ENCODE assay signal across 1 cellular context in the genomic region with DNA sequence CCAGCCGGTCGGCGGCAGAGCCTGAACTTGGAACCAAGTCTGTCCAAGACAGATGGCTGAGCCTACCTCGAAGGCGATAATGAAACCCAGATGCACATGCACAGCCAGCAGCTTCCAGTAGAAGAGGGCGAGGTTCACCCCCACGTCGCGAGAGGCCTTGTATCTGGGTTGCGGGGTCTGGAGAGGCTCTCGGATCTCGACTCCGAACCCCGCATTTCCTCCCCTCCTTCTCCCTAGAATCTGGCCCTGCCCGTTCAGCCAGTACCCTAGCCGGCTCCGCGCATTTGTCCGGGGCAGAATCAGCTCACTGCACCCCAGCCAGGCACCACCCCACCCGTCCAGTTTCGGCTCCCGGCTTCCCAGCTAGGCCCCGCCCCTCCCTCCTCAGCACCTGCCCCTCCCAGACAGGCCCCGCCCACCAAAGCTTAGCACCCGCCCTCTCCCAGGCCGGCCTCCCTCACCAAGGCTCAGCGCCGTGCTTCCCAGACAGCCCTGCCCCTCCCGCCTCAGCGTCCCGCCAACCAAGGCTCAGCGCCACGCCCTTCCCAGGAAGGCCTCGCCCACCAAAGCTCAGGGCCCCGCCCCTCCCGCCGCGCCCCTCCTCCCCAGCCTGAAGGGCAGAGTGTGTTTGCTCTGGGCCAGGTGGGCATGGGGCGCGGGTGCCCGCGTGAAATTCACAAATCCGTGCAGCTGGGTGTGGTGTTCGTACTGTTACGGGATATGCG.
TF ChIP-seq lines count a peak whose summit lies in the region.

No MANE protein-coding gene starts in this region.

TF ChIP-seq in K562, 482 proteins besides CTCF, POLR2A, EP300 and RAD21 (continued from another document and continues in another):
- TF ChIP-seq, protein P1, sequence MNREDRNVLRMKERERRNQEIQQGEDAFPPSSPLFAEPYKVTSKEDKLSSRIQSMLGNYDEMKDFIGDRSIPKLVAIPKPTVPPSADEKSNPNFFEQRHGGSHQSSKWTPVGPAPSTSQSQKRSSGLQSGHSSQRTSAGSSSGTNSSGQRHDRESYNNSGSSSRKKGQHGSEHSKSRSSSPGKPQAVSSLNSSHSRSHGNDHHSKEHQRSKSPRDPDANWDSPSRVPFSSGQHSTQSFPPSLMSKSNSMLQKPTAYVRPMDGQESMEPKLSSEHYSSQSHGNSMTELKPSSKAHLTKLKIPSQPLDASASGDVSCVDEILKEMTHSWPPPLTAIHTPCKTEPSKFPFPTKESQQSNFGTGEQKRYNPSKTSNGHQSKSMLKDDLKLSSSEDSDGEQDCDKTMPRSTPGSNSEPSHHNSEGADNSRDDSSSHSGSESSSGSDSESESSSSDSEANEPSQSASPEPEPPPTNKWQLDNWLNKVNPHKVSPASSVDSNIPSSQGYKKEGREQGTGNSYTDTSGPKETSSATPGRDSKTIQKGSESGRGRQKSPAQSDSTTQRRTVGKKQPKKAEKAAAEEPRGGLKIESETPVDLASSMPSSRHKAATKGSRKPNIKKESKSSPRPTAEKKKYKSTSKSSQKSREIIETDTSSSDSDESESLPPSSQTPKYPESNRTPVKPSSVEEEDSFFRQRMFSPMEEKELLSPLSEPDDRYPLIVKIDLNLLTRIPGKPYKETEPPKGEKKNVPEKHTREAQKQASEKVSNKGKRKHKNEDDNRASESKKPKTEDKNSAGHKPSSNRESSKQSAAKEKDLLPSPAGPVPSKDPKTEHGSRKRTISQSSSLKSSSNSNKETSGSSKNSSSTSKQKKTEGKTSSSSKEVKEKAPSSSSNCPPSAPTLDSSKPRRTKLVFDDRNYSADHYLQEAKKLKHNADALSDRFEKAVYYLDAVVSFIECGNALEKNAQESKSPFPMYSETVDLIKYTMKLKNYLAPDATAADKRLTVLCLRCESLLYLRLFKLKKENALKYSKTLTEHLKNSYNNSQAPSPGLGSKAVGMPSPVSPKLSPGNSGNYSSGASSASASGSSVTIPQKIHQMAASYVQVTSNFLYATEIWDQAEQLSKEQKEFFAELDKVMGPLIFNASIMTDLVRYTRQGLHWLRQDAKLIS (CRISPR knock-in tag; IDR thresholded peaks at IDR 0.05): no peak
- TF ChIP-seq SMARCB1 (IDR thresholded peaks at IDR 0.05; ENCODE audit: insufficient read length, low read depth) (no peak), CBX2 (IDR thresholded peaks at IDR 0.05; ENCODE audit: insufficient read depth, low read length, poor library complexity, severe bottlenecking) (no peak), ZNF589 (CRISPR knock-in tag; IDR thresholded peaks at IDR 0.05; ENCODE audit: low read depth) (no peak), SAFB (IDR thresholded peaks at IDR 0.05; ENCODE audit: borderline replicate concordance, low read depth, low read length) (no peak), SRF (CRISPR knock-in tag; IDR thresholded peaks at IDR 0.05) (peak in 1 of 2 experiments; percentile 64; a peak in 1 of 4 replicates), FOXJ3 (CRISPR knock-in tag; IDR thresholded peaks at IDR 0.05) (no peak), MAFF (IDR thresholded peaks at IDR 0.05; ENCODE audit: low read length) (no peak), TOE1 (IDR thresholded peaks at IDR 0.05; ENCODE audit: borderline replicate concordance) (0 out of 2 replicates have a peak, but pooled peaks have one; percentile 73), TOE1 (CRISPR knock-in tag; IDR thresholded peaks at IDR 0.05; ENCODE audit: borderline replicate concordance, low read depth) (no peak), CBFA2T3 (IDR thresholded peaks at IDR 0.05) (no peak), ETV6 (IDR thresholded peaks at IDR 0.05; ENCODE audit: borderline replicate concordance in 1 of 2, low read depth in 2 of 2, low read length in 1 of 2) (no peak), ETV6 (CRISPR knock-in tag; IDR thresholded peaks at IDR 0.05; ENCODE audit: borderline replicate concordance) (no peak), POLR2H (tag; IDR thresholded peaks at IDR 0.05; ENCODE audit: low read depth) (no peak), NR4A1 (CRISPR knock-in tag; IDR thresholded peaks at IDR 0.05) (no peak), NR4A1 (tag; IDR thresholded peaks at IDR 0.05) (no peak), ZNF197 (CRISPR knock-in tag; IDR thresholded peaks at IDR 0.05; ENCODE audit: low read depth) (no peak), JUND (IDR thresholded peaks at IDR 0.05; ENCODE audit: borderline replicate concordance, low read depth, low read length) (0 out of 2 replicates have a peak, but pooled peaks have one; percentile 43), JUND (tag; IDR thresholded peaks at IDR 0.05; ENCODE audit: borderline replicate concordance, low read depth, low read length) (no peak; the same call in 2 of the 3 replicates), SMAD3 (CRISPR knock-in tag; conservative IDR thresholded peaks at IDR 0.05) (no peak), ZNF77 (CRISPR knock-in tag; IDR thresholded peaks at IDR 0.05) (no peak), TCF3 (CRISPR knock-in tag; IDR thresholded peaks at IDR 0.05) (no peak), POLR2AphosphoS2 (IDR thresholded peaks at IDR 0.05; ENCODE audit: low read length) (no peak), FOXP1 (CRISPR knock-in tag; IDR thresholded peaks at IDR 0.05) (0 out of 2 replicates have a peak, but pooled peaks have one; percentile 62), NCOA2 (IDR thresholded peaks at IDR 0.05; ENCODE audit: partially characterized antibody in 2 of 2) (no peak), RBM34 (IDR thresholded peaks at IDR 0.05; ENCODE audit: borderline replicate concordance, insufficient read depth, low read length) (no peak)
- TF ChIP-seq, protein P2, sequence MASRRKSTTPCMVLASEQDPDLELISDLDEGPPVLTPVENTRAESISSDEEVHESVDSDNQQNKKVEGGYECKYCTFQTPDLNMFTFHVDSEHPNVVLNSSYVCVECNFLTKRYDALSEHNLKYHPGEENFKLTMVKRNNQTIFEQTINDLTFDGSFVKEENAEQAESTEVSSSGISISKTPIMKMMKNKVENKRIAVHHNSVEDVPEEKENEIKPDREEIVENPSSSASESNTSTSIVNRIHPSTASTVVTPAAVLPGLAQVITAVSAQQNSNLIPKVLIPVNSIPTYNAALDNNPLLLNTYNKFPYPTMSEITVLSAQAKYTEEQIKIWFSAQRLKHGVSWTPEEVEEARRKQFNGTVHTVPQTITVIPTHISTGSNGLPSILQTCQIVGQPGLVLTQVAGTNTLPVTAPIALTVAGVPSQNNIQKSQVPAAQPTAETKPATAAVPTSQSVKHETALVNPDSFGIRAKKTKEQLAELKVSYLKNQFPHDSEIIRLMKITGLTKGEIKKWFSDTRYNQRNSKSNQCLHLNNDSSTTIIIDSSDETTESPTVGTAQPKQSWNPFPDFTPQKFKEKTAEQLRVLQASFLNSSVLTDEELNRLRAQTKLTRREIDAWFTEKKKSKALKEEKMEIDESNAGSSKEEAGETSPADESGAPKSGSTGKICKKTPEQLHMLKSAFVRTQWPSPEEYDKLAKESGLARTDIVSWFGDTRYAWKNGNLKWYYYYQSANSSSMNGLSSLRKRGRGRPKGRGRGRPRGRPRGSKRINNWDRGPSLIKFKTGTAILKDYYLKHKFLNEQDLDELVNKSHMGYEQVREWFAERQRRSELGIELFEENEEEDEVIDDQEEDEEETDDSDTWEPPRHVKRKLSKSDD (conservative IDR thresholded peaks at IDR 0.05; ENCODE audit: low read length): no peak
- TF ChIP-seq, protein P3, sequence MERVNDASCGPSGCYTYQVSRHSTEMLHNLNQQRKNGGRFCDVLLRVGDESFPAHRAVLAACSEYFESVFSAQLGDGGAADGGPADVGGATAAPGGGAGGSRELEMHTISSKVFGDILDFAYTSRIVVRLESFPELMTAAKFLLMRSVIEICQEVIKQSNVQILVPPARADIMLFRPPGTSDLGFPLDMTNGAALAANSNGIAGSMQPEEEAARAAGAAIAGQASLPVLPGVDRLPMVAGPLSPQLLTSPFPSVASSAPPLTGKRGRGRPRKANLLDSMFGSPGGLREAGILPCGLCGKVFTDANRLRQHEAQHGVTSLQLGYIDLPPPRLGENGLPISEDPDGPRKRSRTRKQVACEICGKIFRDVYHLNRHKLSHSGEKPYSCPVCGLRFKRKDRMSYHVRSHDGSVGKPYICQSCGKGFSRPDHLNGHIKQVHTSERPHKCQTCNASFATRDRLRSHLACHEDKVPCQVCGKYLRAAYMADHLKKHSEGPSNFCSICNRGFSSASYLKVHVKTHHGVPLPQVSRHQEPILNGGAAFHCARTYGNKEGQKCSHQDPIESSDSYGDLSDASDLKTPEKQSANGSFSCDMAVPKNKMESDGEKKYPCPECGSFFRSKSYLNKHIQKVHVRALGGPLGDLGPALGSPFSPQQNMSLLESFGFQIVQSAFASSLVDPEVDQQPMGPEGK (CRISPR knock-in tag; IDR thresholded peaks at IDR 0.05; ENCODE audit: borderline replicate concordance): no peak
- TF ChIP-seq, protein P4, sequence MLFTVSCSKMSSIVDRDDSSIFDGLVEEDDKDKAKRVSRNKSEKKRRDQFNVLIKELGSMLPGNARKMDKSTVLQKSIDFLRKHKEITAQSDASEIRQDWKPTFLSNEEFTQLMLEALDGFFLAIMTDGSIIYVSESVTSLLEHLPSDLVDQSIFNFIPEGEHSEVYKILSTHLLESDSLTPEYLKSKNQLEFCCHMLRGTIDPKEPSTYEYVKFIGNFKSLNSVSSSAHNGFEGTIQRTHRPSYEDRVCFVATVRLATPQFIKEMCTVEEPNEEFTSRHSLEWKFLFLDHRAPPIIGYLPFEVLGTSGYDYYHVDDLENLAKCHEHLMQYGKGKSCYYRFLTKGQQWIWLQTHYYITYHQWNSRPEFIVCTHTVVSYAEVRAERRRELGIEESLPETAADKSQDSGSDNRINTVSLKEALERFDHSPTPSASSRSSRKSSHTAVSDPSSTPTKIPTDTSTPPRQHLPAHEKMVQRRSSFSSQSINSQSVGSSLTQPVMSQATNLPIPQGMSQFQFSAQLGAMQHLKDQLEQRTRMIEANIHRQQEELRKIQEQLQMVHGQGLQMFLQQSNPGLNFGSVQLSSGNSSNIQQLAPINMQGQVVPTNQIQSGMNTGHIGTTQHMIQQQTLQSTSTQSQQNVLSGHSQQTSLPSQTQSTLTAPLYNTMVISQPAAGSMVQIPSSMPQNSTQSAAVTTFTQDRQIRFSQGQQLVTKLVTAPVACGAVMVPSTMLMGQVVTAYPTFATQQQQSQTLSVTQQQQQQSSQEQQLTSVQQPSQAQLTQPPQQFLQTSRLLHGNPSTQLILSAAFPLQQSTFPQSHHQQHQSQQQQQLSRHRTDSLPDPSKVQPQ (CRISPR knock-in tag; IDR thresholded peaks at IDR 0.05; ENCODE audit: borderline replicate concordance): no peak
- TF ChIP-seq, protein P5, sequence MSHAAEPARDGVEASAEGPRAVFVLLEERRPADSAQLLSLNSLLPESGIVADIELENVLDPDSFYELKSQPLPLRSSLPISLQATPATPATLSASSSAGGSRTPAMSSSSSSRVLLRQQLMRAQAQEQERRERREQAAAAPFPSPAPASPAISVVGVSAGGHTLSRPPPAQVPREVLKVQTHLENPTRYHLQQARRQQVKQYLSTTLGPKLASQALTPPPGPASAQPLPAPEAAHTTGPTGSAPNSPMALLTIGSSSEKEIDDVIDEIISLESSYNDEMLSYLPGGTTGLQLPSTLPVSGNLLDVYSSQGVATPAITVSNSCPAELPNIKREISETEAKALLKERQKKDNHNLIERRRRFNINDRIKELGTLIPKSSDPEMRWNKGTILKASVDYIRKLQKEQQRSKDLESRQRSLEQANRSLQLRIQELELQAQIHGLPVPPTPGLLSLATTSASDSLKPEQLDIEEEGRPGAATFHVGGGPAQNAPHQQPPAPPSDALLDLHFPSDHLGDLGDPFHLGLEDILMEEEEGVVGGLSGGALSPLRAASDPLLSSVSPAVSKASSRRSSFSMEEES (CRISPR knock-in tag; IDR thresholded peaks at IDR 0.05): no peak
- TF ChIP-seq, protein P6, sequence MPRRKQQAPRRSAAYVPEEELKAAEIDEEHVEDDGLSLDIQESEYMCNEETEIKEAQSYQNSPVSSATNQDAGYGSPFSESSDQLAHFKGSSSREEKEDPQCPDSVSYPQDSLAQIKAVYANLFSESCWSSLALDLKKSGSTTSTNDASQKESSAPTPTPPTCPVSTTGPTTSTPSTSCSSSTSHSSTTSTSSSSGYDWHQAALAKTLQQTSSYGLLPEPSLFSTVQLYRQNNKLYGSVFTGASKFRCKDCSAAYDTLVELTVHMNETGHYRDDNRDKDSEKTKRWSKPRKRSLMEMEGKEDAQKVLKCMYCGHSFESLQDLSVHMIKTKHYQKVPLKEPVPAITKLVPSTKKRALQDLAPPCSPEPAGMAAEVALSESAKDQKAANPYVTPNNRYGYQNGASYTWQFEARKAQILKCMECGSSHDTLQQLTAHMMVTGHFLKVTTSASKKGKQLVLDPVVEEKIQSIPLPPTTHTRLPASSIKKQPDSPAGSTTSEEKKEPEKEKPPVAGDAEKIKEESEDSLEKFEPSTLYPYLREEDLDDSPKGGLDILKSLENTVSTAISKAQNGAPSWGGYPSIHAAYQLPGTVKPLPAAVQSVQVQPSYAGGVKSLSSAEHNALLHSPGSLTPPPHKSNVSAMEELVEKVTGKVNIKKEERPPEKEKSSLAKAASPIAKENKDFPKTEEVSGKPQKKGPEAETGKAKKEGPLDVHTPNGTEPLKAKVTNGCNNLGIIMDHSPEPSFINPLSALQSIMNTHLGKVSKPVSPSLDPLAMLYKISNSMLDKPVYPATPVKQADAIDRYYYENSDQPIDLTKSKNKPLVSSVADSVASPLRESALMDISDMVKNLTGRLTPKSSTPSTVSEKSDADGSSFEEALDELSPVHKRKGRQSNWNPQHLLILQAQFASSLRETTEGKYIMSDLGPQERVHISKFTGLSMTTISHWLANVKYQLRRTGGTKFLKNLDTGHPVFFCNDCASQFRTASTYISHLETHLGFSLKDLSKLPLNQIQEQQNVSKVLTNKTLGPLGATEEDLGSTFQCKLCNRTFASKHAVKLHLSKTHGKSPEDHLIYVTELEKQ (CRISPR knock-in tag; IDR thresholded peaks at IDR 0.05): no peak
- TF ChIP-seq, protein P7, sequence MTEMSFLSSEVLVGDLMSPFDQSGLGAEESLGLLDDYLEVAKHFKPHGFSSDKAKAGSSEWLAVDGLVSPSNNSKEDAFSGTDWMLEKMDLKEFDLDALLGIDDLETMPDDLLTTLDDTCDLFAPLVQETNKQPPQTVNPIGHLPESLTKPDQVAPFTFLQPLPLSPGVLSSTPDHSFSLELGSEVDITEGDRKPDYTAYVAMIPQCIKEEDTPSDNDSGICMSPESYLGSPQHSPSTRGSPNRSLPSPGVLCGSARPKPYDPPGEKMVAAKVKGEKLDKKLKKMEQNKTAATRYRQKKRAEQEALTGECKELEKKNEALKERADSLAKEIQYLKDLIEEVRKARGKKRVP (CRISPR knock-in tag; IDR thresholded peaks at IDR 0.05): no peak
